ENCODE assay signal across 8 cellular contexts in genomic region chr12:51531982-51532497, GRCh38. TPM values are rescaled to one million over a fixed set of nuclear protein-coding genes. Genes with fewer than 3 reads are reported as not detected.
DNase-seq lines count a peak whose midpoint lies in the region; ATAC-seq, FAIRE-seq and TF ChIP-seq lines count a peak whose summit lies in the region.

No MANE protein-coding gene starts in this region.

- no peak for TF ChIP-seq EP300 in sigmoid colon (IDR thresholded peaks at IDR 0.05)

- H3K27me3 ChIP-seq in Caco-2 (replicated peaks; ENCODE audit: control insufficient read depth, insufficient read depth, low read length) (no peaks in the 10 kb centered on the region), sigmoid colon (peaks cover 0 to 34% (median 3%) of the 10 kb centered on the region in 3 donors)

- CTCF ChIA-PET in Caco-2 (lab: Charles Lee), result interaction anchor here (0.8 to 3.7 kb wide), 14 partner anchors 11 to 292 kb away, joined by 3 to 58 read pairs (median 6); partner anchors contain the start of gene SLC4A8

- BruUV-seq in Caco-2 (replicated peaks; lab: Mats Ljungman, UMichigan), result no TSS peak

- FAIRE-seq in H54 (lab: Jason Lieb, UNC), result peak; percentile 79

- H3K36me3 Mint-ChIP-seq in Caco-2 (ENCODE audit: insufficient read depth, unreplicated experiment), result peaks cover 6% of the 10 kb centered on the region
- no peaks in the 10 kb centered on the region for H3K36me3 Mint-ChIP-seq in T-helper 17 cell (ENCODE audit: low read depth)

- POLR2A ChIA-PET in Caco-2 (lab: Charles Lee), result no interaction called here

- H3K4me3 Mint-ChIP-seq in Caco-2 (ENCODE audit: unreplicated experiment) (peak overlapping the region; percentile 41), T-helper 17 cell (peak overlapping the region; percentile 50)

- H3K27ac ChIP-seq in sigmoid colon, result no peak overlapping the region

- H3K36me3 ChIP-seq in Caco-2 (ENCODE audit: control insufficient read depth, insufficient read depth, low read length) (no peaks in the 10 kb centered on the region), sigmoid colon (no peaks in the 10 kb centered on the region)

- DNase-seq in Caco-2 (peak; percentile 90 to 92), H54 (ENCODE audit: insufficient read length, low spot score) (peak; percentile 65), NCI-H187 (lab: John Stamatoyannopoulos, UW) (peak; percentile 58 to 84), T-helper 17 cell (peak; percentile 20 to 64 (median 39)), anterior cingulate cortex (lab: John Stamatoyannopoulos, UW) (peak in 53 of 58 donors; percentile 20 to 81 (median 52)), hepatic stellate cell (ENCODE audit: low spot score) (peak; percentile 78), sigmoid colon (peak; percentile 70)

- TF ChIP-seq POLR2A in H54 (IDR thresholded peaks at IDR 0.05; ENCODE audit: low read depth, low read length) (no peak), sigmoid colon (IDR thresholded peaks at IDR 0.05) (no peak)

- H3K4me3 ChIP-seq in Caco-2 (ENCODE audit: low read depth, low read length), result no peak overlapping the region
- H3K4me3 ChIP-seq in sigmoid colon, result no peak overlapping the region

- intact Hi-C loops in Caco-2 (cut with micrococcal nuclease; ENCODE audit: unreplicated experiment) (loop anchor here (1.0 to 2.0 kb wide), 4 partner anchors 49 to 283 kb away; a partner anchor contains a TSS), sigmoid colon (cut with DNase I) (loop anchor here (5.0 to 10.0 kb wide), 2 partner anchors 110 to 267 kb away; partner anchors contain the start of gene SLC4A8)

- peak overlapping the region; percentile 82 for H3K27ac Mint-ChIP-seq in Caco-2 (ENCODE audit: unreplicated experiment)
- H3K27ac Mint-ChIP-seq in T-helper 17 cell, result peak overlapping the region; percentile 57

- H3K4me1 Mint-ChIP-seq in Caco-2 (ENCODE audit: low read depth, unreplicated experiment), result peaks cover 57% of the 10 kb centered on the region
- H3K4me1 Mint-ChIP-seq in T-helper 17 cell, result peaks cover 7% of the 10 kb centered on the region

- no peaks in the 10 kb centered on the region for H3K9me3 Mint-ChIP-seq in Caco-2 (ENCODE audit: unreplicated experiment)

- H3K4me1 ChIP-seq in Caco-2, result peaks cover 51% of the 10 kb centered on the region
- H3K4me1 ChIP-seq in sigmoid colon, result peaks cover 0 to 3% (median 0%) of the 10 kb centered on the region in 4 donors

- 4 to 10% methylated on average over 10 of the region's 10 CpGs for WGBS in sigmoid colon, 2 donors

- TF ChIP-seq CTCF in Caco-2 (IDR thresholded peaks at IDR 0.05; ENCODE audit: insufficient read depth in 1 of 2, low read depth in 1 of 2, low read length in 1 of 2, severe bottlenecking in 1 of 2, unreplicated experiment in 1 of 2) (peak; percentile 95 to 98), sigmoid colon (IDR thresholded peaks at IDR 0.05) (peak; percentile 33 to 76 (median 64))

- peak; percentile 96 for ATAC-seq in T-helper 17 cell
- no peak for ATAC-seq in HG03439 (IDR thresholded peaks at IDR 0.05; ENCODE audit: unreplicated experiment)

- H3K27me3 Mint-ChIP-seq in Caco-2 (ENCODE audit: insufficient read depth, unreplicated experiment) (no peaks in the 10 kb centered on the region), T-helper 17 cell (peaks cover 40% of the 10 kb centered on the region)

- no peaks in the 10 kb centered on the region for H3K9me3 ChIP-seq in Caco-2
- H3K9me3 ChIP-seq in T-helper 17 cell (ENCODE audit: control insufficient read depth, low read length, poor library complexity, severe bottlenecking), result no peaks in the 10 kb centered on the region
- H3K9me3 ChIP-seq in sigmoid colon, result no peaks in the 10 kb centered on the region

RNA-seq across cellular contexts. Expression of gene SCN8A, which starts 59.0 kb away (rescaled TPM):
- 14.7 and 16.5 TPM in 2 replicates for total RNA-seq in Caco-2 (2022)
- under 1 TPM; 0.35 to 0.47 TPM for total RNA-seq in T-helper 17 cell
- under 1 TPM; 0.41 to 0.83 (median 0.77) TPM for total RNA-seq in sigmoid colon
- 1 to 10 TPM in 1 of 3 donors, under 1 TPM in 2; under 0.01 to 2.1 (median 0.46) TPM for polyA plus RNA-seq in sigmoid colon

Comparison
In these comparisons a context has a peak if more than half of its experiments do, and no peak if none do; other contexts are left out.
1. DNase-seq: peak in every context shown above with its lines; median percentile 91 in Caco-2; 78 in hepatic stellate cell; 71 in NCI-H187; 70 in sigmoid colon; 65 in H54; 52 in anterior cingulate cortex; 39 in T-helper 17 cell.